ENCODE assay signal across 14 cellular contexts in the genomic region with DNA sequence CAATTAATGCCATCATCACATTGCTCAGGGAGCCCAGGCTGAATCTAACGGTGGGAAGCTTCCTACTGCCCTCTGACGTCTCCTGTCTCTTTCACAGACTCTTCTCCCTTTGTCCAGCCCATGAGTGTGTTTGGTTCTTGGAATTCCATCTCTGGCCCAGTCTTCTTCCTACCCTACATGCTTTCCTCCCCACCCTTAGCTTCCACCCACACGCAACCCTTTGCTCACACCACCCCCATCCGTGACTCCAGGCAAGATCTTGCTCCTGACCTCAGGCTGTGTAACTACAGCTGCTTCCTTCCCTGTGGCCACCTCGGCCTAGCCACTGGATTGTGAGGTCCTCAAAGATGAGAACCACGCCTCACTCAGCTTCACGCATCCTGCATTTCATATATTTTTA.
"Had no signal": no experiment of that assay in that cellular context is flagged by ENCODE, and none has a peak within 500 bp of the region (broad histone marks: within the 10 kb centered on the region; RNA-seq: fewer than 3 reads in every experiment).

No MANE protein-coding gene starts in this region.

- H3K27ac ChIP-seq: colonic mucosa, left ventricle myocardium inferior, pancreas, tibial nerve had no signal

- H3K27me3 ChIP-seq: colonic mucosa, pancreas, tibial nerve had no signal

- DNase-seq: activated B cell treated with CpG ODN at 0.5 μM for 24 hours; activated CD4-positive, alpha-beta T cell treated with anti-CD3 and anti-CD28 coated beads for 48 hours; activated CD8-positive, alpha-beta memory T cell treated with anti-CD3 and anti-CD28 coated beads, Interleukin-2, amount 50 U/mL, for 48 hours; activated naive CD4-positive, alpha-beta T cell; activated naive CD8-positive, alpha-beta T cell treated with anti-CD3 and anti-CD28 coated beads, Interleukin-2, amount 10 ng/mL, durations not matched to agents 7 days and 5 days; central memory CD4-positive, alpha-beta T cell; colonic mucosa; hippocampal formation; left ventricle myocardium inferior; pancreas; stimulated activated CD4-positive, alpha-beta T cell treated with anti-CD3 and anti-CD28 coated beads, Interleukin-2, amount 100 ng/mL, for 48 hours had no signal

- H3K36me3 ChIP-seq: colonic mucosa, left ventricle myocardium inferior, pancreas, tibial nerve had no signal

- ATAC-seq: esophagus mucosa; pancreas; stimulated activated memory B cell treated with anti-CD40 and anti-IgM and Interleukin-4, amounts not matched to agents 10 μg/mL and 1 μg/mL and 100 μg/mL, for 72 hours had no signal

- H3K9me3 ChIP-seq: colonic mucosa, left ventricle myocardium inferior, pancreas, tibial nerve had no signal

- H3K4me3 ChIP-seq: colonic mucosa, left ventricle myocardium inferior, pancreas, tibial nerve had no signal

- H3K4me1 ChIP-seq: colonic mucosa, pancreas had no signal
